Comparison of ENCODE assay signal across 29 cellular contexts in genomic region chr4:146477054-146477453, GRCh38. TPM values are rescaled to one million over a fixed set of nuclear protein-coding genes. Genes with fewer than 3 reads are reported as not detected.
DNase-seq lines count a peak whose midpoint lies in the region; ATAC-seq and TF ChIP-seq lines count a peak whose summit lies in the region.
"Had no signal": no experiment of that assay in that cellular context is flagged by ENCODE, and none has a peak within 500 bp of the region (broad histone marks: within the 10 kb centered on the region; RNA-seq: fewer than 3 reads in every experiment).

No MANE protein-coding gene starts in this region.

- DNase-seq in LHCN-M2 (ENCODE audit: low read depth) (peak; percentile 11), astrocyte of the spinal cord (ENCODE audit: low read depth, low spot score) (peak; percentile 16), fibroblast of villous mesenchyme (ENCODE audit: low read depth) (peak; percentile 40), retinal pigment epithelial cell (ENCODE audit: low read depth) (peak; percentile 57), mucosa of gallbladder (ENCODE audit: low spot score) (no peak), NCI-H1092 (lab: John Stamatoyannopoulos, UW) (no peak)
- DNase-seq: activated CD4-positive, CD25-positive, alpha-beta regulatory T cell; activated naive CD4-positive, alpha-beta T cell; activated naive CD8-positive, alpha-beta T cell treated with anti-CD3 and anti-CD28 coated beads, Interleukin-2, amount 50 U/mL, for 24 hours; activated T-cell treated with anti-CD3 and anti-CD28 coated beads, Interleukin-2, amount 50 U/mL, for 72 hours; brain microvascular endothelial cell; DMS153; effector CD4-positive, alpha-beta T cell; erythroblast; left cardiac atrium; NCI-H1105; NCI-H1930; NCI-H526; NK-92 treated with Interleukin-12 subunit alpha and Interleukin-12 subunit beta, amount 100 ng/mL, for 24 hours; PC-3; retina; stimulated activated naive CD4-positive, alpha-beta T cell had no signal

- in situ Hi-C loops in astrocyte of the spinal cord (cut with HindIII; ENCODE audit: low sequenced_read_pairs), result no loop called here

- ATAC-seq in HG03571 (IDR thresholded peaks at IDR 0.05; ENCODE audit: unreplicated experiment) (no peak), GM18909 (IDR thresholded peaks at IDR 0.05; ENCODE audit: poor library complexity, unreplicated experiment) (no peak)
- ATAC-seq: activated naive CD8-positive, alpha-beta T cell treated with anti-CD3 and anti-CD28 coated beads, Interleukin-2, amount 50 U/mL, for 24 hours; activated T-cell treated with anti-CD3 and anti-CD28 coated beads, Interleukin-2, amount 50 U/mL, for 72 hours; HCT116; left cardiac atrium; PC-3 had no signal

- TF ChIP-seq CTCF in astrocyte of the spinal cord (IDR thresholded peaks at IDR 0.05; ENCODE audit: low read depth, low read length), result no peak
- no peak for TF ChIP-seq CTCF in fibroblast of villous mesenchyme (IDR thresholded peaks at IDR 0.05; ENCODE audit: insufficient read depth, low read depth, low read length)
- no peak for TF ChIP-seq CTCF in retinal pigment epithelial cell (conservative IDR thresholded peaks at IDR 0.05; ENCODE audit: low read depth, low read length)

- H3K4me3 ChIP-seq in astrocyte of the spinal cord (ENCODE audit: low read depth, low read length) (no peak overlapping the region), fibroblast of villous mesenchyme (ENCODE audit: low read depth, low read length) (no peak overlapping the region), retinal pigment epithelial cell (ENCODE audit: low read length) (no peak overlapping the region)
- H3K4me3 ChIP-seq: BLaER1 treated with 17β-estradiol and CSF1 and Interleukin-3, amounts not matched to agents 10 nM and 100 nM; hepatocyte; lung; smooth muscle cell had no signal

RNA-seq across cellular contexts. Expression of gene SLC10A7, which starts 44.7 kb away (rescaled TPM):
- total RNA-seq in LHCN-M2 (2014; rRNA removed) (3.8 and 6.3 TPM in 2 replicates), fibroblast of villous mesenchyme (11.9 and 20.3 TPM in 2 replicates), mucosa of gallbladder (15.5 TPM)
- polyA plus RNA-seq in LHCN-M2 (2012), result 1.7 TPM

Comparison
In these comparisons a context has a peak if more than half of its experiments do, and no peak if none do; other contexts are left out.
1. DNase-seq: peak in LHCN-M2 (single experiment), astrocyte of the spinal cord (single experiment), fibroblast of villous mesenchyme (single experiment) and retinal pigment epithelial cell (single experiment); none in mucosa of gallbladder (single experiment) and NCI-H1092 (single experiment).